8 cellular contexts compared by ENCODE assay signal in the genomic region with DNA sequence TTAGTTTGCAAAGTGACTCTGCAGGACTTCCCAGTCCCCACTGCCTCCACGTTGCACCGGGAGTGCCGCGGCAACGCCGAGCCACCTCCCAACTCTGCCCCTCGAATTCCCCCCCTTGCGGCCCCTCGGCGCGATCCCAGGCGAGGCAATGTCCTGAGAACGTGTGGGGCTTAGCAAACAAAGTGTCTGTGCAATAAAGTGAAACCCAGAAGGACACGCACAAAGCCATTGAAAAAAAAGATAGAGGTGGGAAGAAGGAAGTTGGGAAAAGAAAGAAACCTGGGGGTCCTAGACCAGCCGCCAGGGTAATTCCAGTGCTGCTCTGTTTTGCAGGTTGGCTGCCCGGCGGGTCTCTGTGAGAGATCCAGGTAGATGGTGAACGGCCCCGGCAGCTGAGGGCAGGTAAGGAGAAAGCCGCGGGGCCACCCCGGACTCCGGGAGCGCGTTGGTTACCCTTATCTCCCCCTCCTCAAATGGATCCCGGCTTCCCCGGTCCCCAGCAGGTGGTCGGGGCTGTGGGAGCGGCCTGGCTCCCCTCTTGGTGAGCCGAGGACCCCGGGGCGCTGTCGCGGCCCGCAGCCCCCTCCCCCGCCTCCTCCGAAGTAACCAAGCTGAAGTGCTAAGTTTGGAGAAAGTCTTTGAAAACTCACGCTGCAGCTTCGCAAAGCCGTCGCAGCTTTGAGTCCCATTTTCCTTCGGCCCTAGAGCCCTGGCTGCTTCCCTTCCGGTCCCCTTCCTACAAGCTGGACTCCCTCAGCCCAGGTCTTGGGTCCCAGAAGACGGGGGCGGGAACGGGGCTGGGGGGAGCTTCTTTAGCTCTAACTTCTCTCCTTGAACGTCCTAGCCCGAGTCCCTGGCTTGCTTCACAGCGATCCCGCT. TPM values are rescaled to one million over a fixed set of nuclear protein-coding genes. Genes with fewer than 3 reads are reported as not detected.
DNase-seq lines count a peak whose midpoint lies in the region; ATAC-seq lines count a peak whose summit lies in the region.

No MANE protein-coding gene starts in this region.

- H3K36me3 Mint-ChIP-seq in activated CD4-positive, alpha-beta memory T cell treated with anti-CD3 and anti-CD28 coated beads, Interleukin-2, amount 10 ng/mL, durations not matched to agents 7 days and 5 days (ENCODE audit: low read depth): no peaks in the 10 kb centered on the region
- H3K36me3 Mint-ChIP-seq in stimulated activated naive B cell treated with anti-CD40 and anti-IgM and Interleukin-4, amounts not matched to agents 10 μg/mL and 1 μg/mL and 100 μg/mL, for 72 hours: peaks cover 1 to 12% of the 10 kb centered on the region in 2 donors

- peak; percentile 11 for ATAC-seq in HG02973 (IDR thresholded peaks at IDR 0.05; ENCODE audit: unreplicated experiment)
- ATAC-seq in stimulated activated naive B cell treated with anti-CD40 and anti-IgM and Interleukin-4, amounts not matched to agents 10 μg/mL and 1 μg/mL and 100 μg/mL, for 72 hours (replicated peaks): no peak
- ATAC-seq in left lobe of liver: no peak

- peaks cover 4% of the 10 kb centered on the region; the same call in 1 of the 2 replicates for H3K36me3 ChIP-seq in iPS DF 6.9 (ENCODE audit: control insufficient read depth, insufficient read depth, low read length)

- H3K27me3 ChIP-seq in iPS DF 6.9 (ENCODE audit: control insufficient read depth, insufficient read depth, low read length): peaks cover 67% of the 10 kb centered on the region

- no peak overlapping the region for H3K27ac Mint-ChIP-seq in activated CD4-positive, alpha-beta memory T cell treated with anti-CD3 and anti-CD28 coated beads, Interleukin-2, amount 10 ng/mL, durations not matched to agents 7 days and 5 days
- H3K27ac Mint-ChIP-seq in stimulated activated naive B cell treated with anti-CD40 and anti-IgM and Interleukin-4, amounts not matched to agents 10 μg/mL and 1 μg/mL and 100 μg/mL, for 72 hours: peak overlapping the region; percentile 47

- no peaks in the 10 kb centered on the region for H3K9me3 ChIP-seq in iPS DF 6.9 (ENCODE audit: control insufficient read depth, insufficient read depth, low read length)

- DNase-seq in activated T-cell treated with anti-CD3 and anti-CD28 coated beads, Interleukin-2, amount 50 U/mL, for 1 hour: peak; percentile 29
- DNase-seq in activated T-cell treated with anti-CD3 and anti-CD28 coated beads for 4 hours (no peak), iPS DF 6.9 (ENCODE audit: low read depth, low spot score) (no peak), DMS153 treated with DMSO at 0.1 percent for 48 hours (lab: John Stamatoyannopoulos, UW; ENCODE audit: unreplicated experiment) (no peak), left lobe of liver (ENCODE audit: low spot score) (no peak)
- no peak for DNase-seq in activated CD4-positive, alpha-beta memory T cell treated with anti-CD3 and anti-CD28 coated beads, Interleukin-2, amount 10 ng/mL, durations not matched to agents 7 days and 5 days
- no peak for DNase-seq in stimulated activated naive B cell treated with anti-CD40 and anti-IgM and Interleukin-4, amounts not matched to agents 10 μg/mL and 1 μg/mL and 100 μg/mL, for 72 hours

- peaks cover 88% of the 10 kb centered on the region for H3K27me3 Mint-ChIP-seq in activated CD4-positive, alpha-beta memory T cell treated with anti-CD3 and anti-CD28 coated beads, Interleukin-2, amount 10 ng/mL, durations not matched to agents 7 days and 5 days
- peaks cover 75 to 90% of the 10 kb centered on the region in 2 donors for H3K27me3 Mint-ChIP-seq in stimulated activated naive B cell treated with anti-CD40 and anti-IgM and Interleukin-4, amounts not matched to agents 10 μg/mL and 1 μg/mL and 100 μg/mL, for 72 hours

- peak overlapping the region; percentile 65 for H3K4me3 Mint-ChIP-seq in activated CD4-positive, alpha-beta memory T cell treated with anti-CD3 and anti-CD28 coated beads, Interleukin-2, amount 10 ng/mL, durations not matched to agents 7 days and 5 days
- peak overlapping the region; percentile 84 to 88 for H3K4me3 Mint-ChIP-seq in stimulated activated naive B cell treated with anti-CD40 and anti-IgM and Interleukin-4, amounts not matched to agents 10 μg/mL and 1 μg/mL and 100 μg/mL, for 72 hours

- CTCF ChIA-PET in activated CD4-positive, alpha-beta memory T cell treated with anti-CD3 and anti-CD28 coated beads, Interleukin-2, amount 10 ng/mL, durations not matched to agents 7 days and 5 days (lab: Charles Lee): interaction anchor here (0.6 to 1.5 kb wide), 3 partner anchors 10 to 195 kb away, joined by 3 to 4 read pairs (median 3); no protein-coding TSS in a partner anchor

- peak overlapping the region; percentile 84 for H3K4me3 ChIP-seq in iPS DF 6.9 (ENCODE audit: low read length)

- peaks cover 66% of the 10 kb centered on the region for H3K4me1 Mint-ChIP-seq in activated CD4-positive, alpha-beta memory T cell treated with anti-CD3 and anti-CD28 coated beads, Interleukin-2, amount 10 ng/mL, durations not matched to agents 7 days and 5 days
- H3K4me1 Mint-ChIP-seq in stimulated activated naive B cell treated with anti-CD40 and anti-IgM and Interleukin-4, amounts not matched to agents 10 μg/mL and 1 μg/mL and 100 μg/mL, for 72 hours: peaks cover 58 to 85% of the 10 kb centered on the region in 2 donors

- WGBS in iPS DF 6.9 (ENCODE audit: insufficient coverage, insufficient read length): no CpG with 5 or more reads among the region's 50 CpGs

- POLR2A ChIA-PET in activated CD4-positive, alpha-beta memory T cell treated with anti-CD3 and anti-CD28 coated beads, Interleukin-2, amount 10 ng/mL, durations not matched to agents 7 days and 5 days (lab: Charles Lee): no interaction called here

- peaks cover 13% of the 10 kb centered on the region; the same call in 1 of the 2 replicates for H3K4me1 ChIP-seq in iPS DF 6.9 (ENCODE audit: control insufficient read depth, insufficient read depth, low read length)

- no peak overlapping the region for H3K27ac ChIP-seq in iPS DF 6.9 (ENCODE audit: low read length)

- no peaks in the 10 kb centered on the region for H3K9me3 Mint-ChIP-seq in activated CD4-positive, alpha-beta memory T cell treated with anti-CD3 and anti-CD28 coated beads, Interleukin-2, amount 10 ng/mL, durations not matched to agents 7 days and 5 days
- H3K9me3 Mint-ChIP-seq in stimulated activated naive B cell treated with anti-CD40 and anti-IgM and Interleukin-4, amounts not matched to agents 10 μg/mL and 1 μg/mL and 100 μg/mL, for 72 hours: no peaks in the 10 kb centered on the region

RNA-seq across cellular contexts. Expression of gene OTX1, which starts 0.5 kb away (rescaled TPM):
- total RNA-seq in activated CD4-positive, alpha-beta memory T cell treated with anti-CD3 and anti-CD28 coated beads, Interleukin-2, amount 10 ng/mL, durations not matched to agents 7 days and 5 days: under 1 TPM; 0.08 to 0.30 TPM
- total RNA-seq in left lobe of liver: not detected
